In genomic region chr7:11300231-11300630, GRCh38 we compare ENCODE assay signal across 21 cellular contexts.
"Had no signal": no experiment of that assay in that cellular context is flagged by ENCODE, and none has a peak within 500 bp of the region (broad histone marks: within the 10 kb centered on the region; RNA-seq: fewer than 3 reads in every experiment).

No MANE protein-coding gene starts in this region.

- ATAC-seq: activated CD4-positive, CD25-positive, alpha-beta regulatory T cell treated with anti-CD3 and anti-CD28 coated beads, Interleukin-2, amount 50 U/mL, for 24 hours; activated CD8-positive, alpha-beta memory T cell treated with anti-CD3 and anti-CD28 coated beads, Interleukin-2, amount 10 ng/mL, durations not matched to agents 7 days and 5 days; K562; PC-3 had no signal

- DNase-seq: activated CD4-positive, alpha-beta T cell treated with anti-CD3 and anti-CD28 coated beads for 4 hours; activated CD4-positive, alpha-beta T cell treated with anti-CD3 and anti-CD28 coated beads, Interleukin-2, amount 50 U/mL, for 4 hours; activated CD8-positive, alpha-beta memory T cell treated with anti-CD3 and anti-CD28 coated beads, Interleukin-2, amount 10 ng/mL, durations not matched to agents 7 days and 5 days; activated gamma-delta T cell; activated naive CD4-positive, alpha-beta T cell treated with anti-CD3 and anti-CD28 coated beads for 36 hours; activated naive CD8-positive, alpha-beta T cell treated with anti-CD3 and anti-CD28 coated beads for 36 hours; activated T-cell treated with anti-CD3 and anti-CD28 coated beads, Interleukin-2, amount 50 U/mL, for 24 hours; brain microvascular endothelial cell; colonic mucosa; Karpas-422; NCI-H1048; NCI-H1417; NCI-H187; NCI-H2081; NCI-H226; NCI-H510A; NCI-H526 treated with DMSO at 0.1 percent for 48 hours; PC-3; SHP77 had no signal
